In the genomic region with DNA sequence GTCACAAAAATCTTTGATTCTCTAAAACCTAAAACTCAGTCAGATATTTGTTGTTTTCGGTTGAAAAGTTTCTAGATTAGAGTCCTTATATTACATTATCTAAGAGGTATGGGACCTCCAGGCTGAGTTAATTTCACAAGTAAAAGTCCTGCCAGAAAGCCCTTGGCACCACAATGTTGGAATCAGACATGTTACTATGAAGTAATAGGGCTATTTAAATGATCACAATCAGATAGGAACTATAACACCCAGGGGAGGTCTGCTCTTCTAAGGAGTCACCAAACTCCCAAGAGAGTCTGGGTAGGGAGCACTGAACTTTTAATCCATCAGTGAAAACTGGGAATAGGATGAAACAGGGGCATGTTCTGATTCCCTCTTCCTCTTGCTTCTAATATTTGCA, we compare ENCODE assay signal across 15 cellular contexts.
"Had no signal": no experiment of that assay in that cellular context is flagged by ENCODE, and none has a peak within 500 bp of the region (broad histone marks: within the 10 kb centered on the region; RNA-seq: fewer than 3 reads in every experiment).

No MANE protein-coding gene starts in this region.

- H3K4me3 ChIP-seq: mucosa of descending colon, thyroid gland, uterus had no signal

- H3K9me3 ChIP-seq: mucosa of descending colon, neutrophil, thyroid gland, uterus had no signal

- H3K27me3 ChIP-seq: foreskin keratinocyte, neutrophil, thyroid gland, uterus had no signal

- H3K36me3 Mint-ChIP-seq: type B pancreatic cell had no signal

- H3K27ac ChIP-seq: foreskin keratinocyte, neutrophil, thyroid gland, uterus had no signal

- H3K36me3 ChIP-seq: thyroid gland, uterus had no signal

- DNase-seq: cerebellar nuclear complex; erythroblast; foreskin keratinocyte; hippocampal formation; left colon; mucosa of descending colon; naive thymus-derived CD8-positive, alpha-beta T cell; small intestine; stimulated activated CD4-positive, alpha-beta T cell treated with anti-CD3 and anti-CD28 coated beads, Interleukin-2, amount 100 ng/mL, for 48 hours; stimulated activated naive CD4-positive, alpha-beta T cell treated with Interleukin-2 at 50 U/mL for 16 hours; thyroid gland; uterus had no signal

- H3K27me3 Mint-ChIP-seq: dendritic cell treated with granulocyte-macrophage colony-stimulating factor and Interleukin-4, amounts not matched to agents 40 ng/mL and 50 ng/mL, for 4 days; naive thymus-derived CD8-positive, alpha-beta T cell; type B pancreatic cell had no signal

- H3K4me3 Mint-ChIP-seq: dendritic cell treated with granulocyte-macrophage colony-stimulating factor and Interleukin-4, amounts not matched to agents 40 ng/mL and 50 ng/mL, for 4 days; naive thymus-derived CD8-positive, alpha-beta T cell; type B pancreatic cell had no signal

- H3K27ac Mint-ChIP-seq: naive thymus-derived CD8-positive, alpha-beta T cell; type B pancreatic cell had no signal

- H3K9me3 Mint-ChIP-seq: dendritic cell treated with granulocyte-macrophage colony-stimulating factor and Interleukin-4, amounts not matched to agents 40 ng/mL and 50 ng/mL, for 4 days had no signal

- ATAC-seq: foreskin keratinocyte; left colon; mucosa of descending colon; naive thymus-derived CD8-positive, alpha-beta T cell had no signal

- H3K4me1 ChIP-seq: foreskin keratinocyte had no signal
